ENCODE assay signal across 1 cellular context in the genomic region with DNA sequence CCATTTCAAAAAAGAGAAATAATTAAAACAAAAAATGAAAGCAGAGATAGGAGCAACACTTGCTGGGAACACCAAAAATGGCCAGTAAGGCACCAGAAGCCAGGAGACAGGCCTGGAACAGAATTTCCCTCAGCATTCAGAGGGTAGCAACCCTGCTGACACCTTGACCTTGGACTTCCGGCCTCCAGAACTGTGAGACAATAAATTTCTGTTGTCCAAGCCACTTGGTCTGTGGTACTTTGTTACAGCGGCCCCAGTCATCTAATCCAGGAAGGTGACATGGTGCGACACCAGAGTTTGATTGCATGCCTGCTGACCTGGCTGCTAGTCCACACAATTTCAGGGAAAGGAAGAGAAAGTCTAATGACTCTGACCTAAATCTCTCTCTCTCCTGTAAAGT.
A peak's percentile ranks its signal among the peaks of the same experiment; 100 is the strongest.
TF ChIP-seq lines count a peak whose summit lies in the region.

No MANE protein-coding gene starts in this region.

TF ChIP-seq in HepG2, 621 proteins besides CTCF, POLR2A, EP300 and RAD21 (continued from another document):
- TF ChIP-seq, protein P1, sequence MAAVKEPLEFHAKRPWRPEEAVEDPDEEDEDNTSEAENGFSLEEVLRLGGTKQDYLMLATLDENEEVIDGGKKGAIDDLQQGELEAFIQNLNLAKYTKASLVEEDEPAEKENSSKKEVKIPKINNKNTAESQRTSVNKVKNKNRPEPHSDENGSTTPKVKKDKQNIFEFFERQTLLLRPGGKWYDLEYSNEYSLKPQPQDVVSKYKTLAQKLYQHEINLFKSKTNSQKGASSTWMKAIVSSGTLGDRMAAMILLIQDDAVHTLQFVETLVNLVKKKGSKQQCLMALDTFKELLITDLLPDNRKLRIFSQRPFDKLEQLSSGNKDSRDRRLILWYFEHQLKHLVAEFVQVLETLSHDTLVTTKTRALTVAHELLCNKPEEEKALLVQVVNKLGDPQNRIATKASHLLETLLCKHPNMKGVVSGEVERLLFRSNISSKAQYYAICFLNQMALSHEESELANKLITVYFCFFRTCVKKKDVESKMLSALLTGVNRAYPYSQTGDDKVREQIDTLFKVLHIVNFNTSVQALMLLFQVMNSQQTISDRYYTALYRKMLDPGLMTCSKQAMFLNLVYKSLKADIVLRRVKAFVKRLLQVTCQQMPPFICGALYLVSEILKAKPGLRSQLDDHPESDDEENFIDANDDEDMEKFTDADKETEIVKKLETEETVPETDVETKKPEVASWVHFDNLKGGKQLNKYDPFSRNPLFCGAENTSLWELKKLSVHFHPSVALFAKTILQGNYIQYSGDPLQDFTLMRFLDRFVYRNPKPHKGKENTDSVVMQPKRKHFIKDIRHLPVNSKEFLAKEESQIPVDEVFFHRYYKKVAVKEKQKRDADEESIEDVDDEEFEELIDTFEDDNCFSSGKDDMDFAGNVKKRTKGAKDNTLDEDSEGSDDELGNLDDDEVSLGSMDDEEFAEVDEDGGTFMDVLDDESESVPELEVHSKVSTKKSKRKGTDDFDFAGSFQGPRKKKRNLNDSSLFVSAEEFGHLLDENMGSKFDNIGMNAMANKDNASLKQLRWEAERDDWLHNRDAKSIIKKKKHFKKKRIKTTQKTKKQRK (IDR thresholded peaks at IDR 0.05; ENCODE audit: low read length) = no peak
- TF ChIP-seq, protein P2, sequence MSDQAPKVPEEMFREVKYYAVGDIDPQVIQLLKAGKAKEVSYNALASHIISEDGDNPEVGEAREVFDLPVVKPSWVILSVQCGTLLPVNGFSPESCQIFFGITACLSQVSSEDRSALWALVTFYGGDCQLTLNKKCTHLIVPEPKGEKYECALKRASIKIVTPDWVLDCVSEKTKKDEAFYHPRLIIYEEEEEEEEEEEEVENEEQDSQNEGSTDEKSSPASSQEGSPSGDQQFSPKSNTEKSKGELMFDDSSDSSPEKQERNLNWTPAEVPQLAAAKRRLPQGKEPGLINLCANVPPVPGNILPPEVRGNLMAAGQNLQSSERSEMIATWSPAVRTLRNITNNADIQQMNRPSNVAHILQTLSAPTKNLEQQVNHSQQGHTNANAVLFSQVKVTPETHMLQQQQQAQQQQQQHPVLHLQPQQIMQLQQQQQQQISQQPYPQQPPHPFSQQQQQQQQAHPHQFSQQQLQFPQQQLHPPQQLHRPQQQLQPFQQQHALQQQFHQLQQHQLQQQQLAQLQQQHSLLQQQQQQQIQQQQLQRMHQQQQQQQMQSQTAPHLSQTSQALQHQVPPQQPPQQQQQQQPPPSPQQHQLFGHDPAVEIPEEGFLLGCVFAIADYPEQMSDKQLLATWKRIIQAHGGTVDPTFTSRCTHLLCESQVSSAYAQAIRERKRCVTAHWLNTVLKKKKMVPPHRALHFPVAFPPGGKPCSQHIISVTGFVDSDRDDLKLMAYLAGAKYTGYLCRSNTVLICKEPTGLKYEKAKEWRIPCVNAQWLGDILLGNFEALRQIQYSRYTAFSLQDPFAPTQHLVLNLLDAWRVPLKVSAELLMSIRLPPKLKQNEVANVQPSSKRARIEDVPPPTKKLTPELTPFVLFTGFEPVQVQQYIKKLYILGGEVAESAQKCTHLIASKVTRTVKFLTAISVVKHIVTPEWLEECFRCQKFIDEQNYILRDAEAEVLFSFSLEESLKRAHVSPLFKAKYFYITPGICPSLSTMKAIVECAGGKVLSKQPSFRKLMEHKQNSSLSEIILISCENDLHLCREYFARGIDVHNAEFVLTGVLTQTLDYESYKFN (CRISPR knock-in tag; conservative IDR thresholded peaks at IDR 0.05) = peak; percentile 33
- TF ChIP-seq SAP130 (CRISPR knock-in tag; IDR thresholded peaks at IDR 0.05; ENCODE audit: low read depth) (0 out of 2 replicates have a peak, but pooled peaks have one; percentile 31), SOX5 (CRISPR knock-in tag; IDR thresholded peaks at IDR 0.05; ENCODE audit: borderline replicate concordance) (peak; percentile 50; the same call in 1 of the 2 replicates), NR2F2 (IDR thresholded peaks at IDR 0.05; ENCODE audit: borderline replicate concordance, low read depth) (0 out of 2 replicates have a peak, but pooled peaks have one; percentile 21), EEA1 (CRISPR knock-in tag; IDR thresholded peaks at IDR 0.05; ENCODE audit: borderline replicate concordance) (no peak), HNF4A (CRISPR knock-in tag; IDR thresholded peaks at IDR 0.05) (0 out of 2 replicates have a peak, but pooled peaks have one; percentile 41)
- TF ChIP-seq, protein P3, sequence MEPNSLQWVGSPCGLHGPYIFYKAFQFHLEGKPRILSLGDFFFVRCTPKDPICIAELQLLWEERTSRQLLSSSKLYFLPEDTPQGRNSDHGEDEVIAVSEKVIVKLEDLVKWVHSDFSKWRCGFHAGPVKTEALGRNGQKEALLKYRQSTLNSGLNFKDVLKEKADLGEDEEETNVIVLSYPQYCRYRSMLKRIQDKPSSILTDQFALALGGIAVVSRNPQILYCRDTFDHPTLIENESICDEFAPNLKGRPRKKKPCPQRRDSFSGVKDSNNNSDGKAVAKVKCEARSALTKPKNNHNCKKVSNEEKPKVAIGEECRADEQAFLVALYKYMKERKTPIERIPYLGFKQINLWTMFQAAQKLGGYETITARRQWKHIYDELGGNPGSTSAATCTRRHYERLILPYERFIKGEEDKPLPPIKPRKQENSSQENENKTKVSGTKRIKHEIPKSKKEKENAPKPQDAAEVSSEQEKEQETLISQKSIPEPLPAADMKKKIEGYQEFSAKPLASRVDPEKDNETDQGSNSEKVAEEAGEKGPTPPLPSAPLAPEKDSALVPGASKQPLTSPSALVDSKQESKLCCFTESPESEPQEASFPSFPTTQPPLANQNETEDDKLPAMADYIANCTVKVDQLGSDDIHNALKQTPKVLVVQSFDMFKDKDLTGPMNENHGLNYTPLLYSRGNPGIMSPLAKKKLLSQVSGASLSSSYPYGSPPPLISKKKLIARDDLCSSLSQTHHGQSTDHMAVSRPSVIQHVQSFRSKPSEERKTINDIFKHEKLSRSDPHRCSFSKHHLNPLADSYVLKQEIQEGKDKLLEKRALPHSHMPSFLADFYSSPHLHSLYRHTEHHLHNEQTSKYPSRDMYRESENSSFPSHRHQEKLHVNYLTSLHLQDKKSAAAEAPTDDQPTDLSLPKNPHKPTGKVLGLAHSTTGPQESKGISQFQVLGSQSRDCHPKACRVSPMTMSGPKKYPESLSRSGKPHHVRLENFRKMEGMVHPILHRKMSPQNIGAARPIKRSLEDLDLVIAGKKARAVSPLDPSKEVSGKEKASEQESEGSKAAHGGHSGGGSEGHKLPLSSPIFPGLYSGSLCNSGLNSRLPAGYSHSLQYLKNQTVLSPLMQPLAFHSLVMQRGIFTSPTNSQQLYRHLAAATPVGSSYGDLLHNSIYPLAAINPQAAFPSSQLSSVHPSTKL (CRISPR knock-in tag; IDR thresholded peaks at IDR 0.05) = peak; percentile 51; the same call in 1 of the 2 replicates
